ENCODE assay signal across 16 cellular contexts in genomic region chr4:119242417-119242816, GRCh38. TPM values are rescaled to one million over a fixed set of nuclear protein-coding genes. Genes with fewer than 3 reads are reported as not detected.
DNase-seq lines count a peak whose midpoint lies in the region; ATAC-seq and TF ChIP-seq lines count a peak whose summit lies in the region.
"Had no signal": no experiment of that assay in that cellular context is flagged by ENCODE, and none has a peak within 500 bp of the region (broad histone marks: within the 10 kb centered on the region; RNA-seq: fewer than 3 reads in every experiment).

No MANE protein-coding gene starts in this region.

- H3K36me3 ChIP-seq in neural progenitor cell = no peaks in the 10 kb centered on the region

- H3K9me3 Mint-ChIP-seq in HFFc6 (no peaks in the 10 kb centered on the region), chondrocyte (ENCODE audit: low read depth) (no peaks in the 10 kb centered on the region), neural progenitor cell (no peaks in the 10 kb centered on the region)
- H3K9me3 Mint-ChIP-seq: CD14-positive monocyte; CD8-positive, alpha-beta memory T cell; IgD-negative memory B cell had no signal

- H3K4me1 Mint-ChIP-seq in HFFc6 (ENCODE audit: low read depth) (peaks cover 54% of the 10 kb centered on the region), chondrocyte (ENCODE audit: low read depth) (peaks cover 25% of the 10 kb centered on the region), neural progenitor cell (peaks cover 7% of the 10 kb centered on the region)

- no peak overlapping the region; the same call in 1 of the 2 replicates for H3K4me3 Mint-ChIP-seq in HFFc6
- H3K4me3 Mint-ChIP-seq in chondrocyte (ENCODE audit: unreplicated experiment) = no peak overlapping the region
- no peak overlapping the region for H3K4me3 Mint-ChIP-seq in neural progenitor cell
- H3K4me3 Mint-ChIP-seq: CD14-positive monocyte; CD8-positive, alpha-beta memory T cell had no signal

- no peak for TF ChIP-seq CTCF in HFFc6 (IDR thresholded peaks at IDR 0.05)
- no peak for TF ChIP-seq CTCF in chondrocyte (IDR thresholded peaks at IDR 0.05)
- TF ChIP-seq CTCF in neural progenitor cell (IDR thresholded peaks at IDR 0.05) = no peak

- DNase-seq in HFFc6 (no peak), chondrocyte (ENCODE audit: low spot score) (no peak), neural progenitor cell (ENCODE audit: low spot score) (peak; percentile 26), erythroblast (lab: John Stamatoyannopoulos, UW) (no peak), NCI-H1092 (lab: John Stamatoyannopoulos, UW) (no peak)
- DNase-seq: CD8-positive, alpha-beta memory T cell; DMS53; GOT3; KG1 had no signal

- no peak overlapping the region for H3K4me2 ChIP-seq in neural progenitor cell
- H3K4me2 ChIP-seq: A549 had no signal

- H3K36me3 Mint-ChIP-seq in HFFc6 (ENCODE audit: low read depth) = peaks cover 66% of the 10 kb centered on the region
- H3K36me3 Mint-ChIP-seq in chondrocyte (ENCODE audit: low read depth) = peaks cover 17% of the 10 kb centered on the region
- H3K36me3 Mint-ChIP-seq in neural progenitor cell = no peaks in the 10 kb centered on the region
- H3K36me3 Mint-ChIP-seq: CD14-positive monocyte had no signal

- no peaks in the 10 kb centered on the region for H3K27me3 ChIP-seq in neural progenitor cell

- H3K27me3 Mint-ChIP-seq in HFFc6 (ENCODE audit: insufficient read depth) = peaks cover 1% of the 10 kb centered on the region
- H3K27me3 Mint-ChIP-seq in chondrocyte (ENCODE audit: low read depth) = no peaks in the 10 kb centered on the region
- no peaks in the 10 kb centered on the region for H3K27me3 Mint-ChIP-seq in neural progenitor cell (ENCODE audit: insufficient read depth, low read depth)
- H3K27me3 Mint-ChIP-seq: CD8-positive, alpha-beta memory T cell; IgD-negative memory B cell had no signal

- H3K79me2 ChIP-seq in neural progenitor cell (ENCODE audit: low read depth) = no peaks in the 10 kb centered on the region

- ATAC-seq in GM18873 (IDR thresholded peaks at IDR 0.05; ENCODE audit: low FRiP score, unreplicated experiment) (no peak), GM21619 (IDR thresholded peaks at IDR 0.05; ENCODE audit: unreplicated experiment) (no peak)
- ATAC-seq: A549, HCT116 had no signal

- no peak overlapping the region for H3K27ac ChIP-seq in neural progenitor cell
- H3K27ac ChIP-seq: A549, HL-60 had no signal

- no peaks in the 10 kb centered on the region for H4K20me1 ChIP-seq in neural progenitor cell (ENCODE audit: low read depth)

- H2AFZ ChIP-seq in neural progenitor cell (replicated peaks) = no peak overlapping the region

- H3K9ac ChIP-seq in neural progenitor cell = no peak overlapping the region

- H3K4me3 ChIP-seq in neural progenitor cell = no peak overlapping the region
- H3K4me3 ChIP-seq: A549 had no signal

- H3K27ac Mint-ChIP-seq in HFFc6 (peak overlapping the region; percentile 14; the same call in 1 of the 2 replicates), chondrocyte (ENCODE audit: unreplicated experiment) (peak overlapping the region; percentile 6), neural progenitor cell (no peak overlapping the region)
- H3K27ac Mint-ChIP-seq: CD14-positive monocyte, IgD-negative memory B cell had no signal

- H3K4me1 ChIP-seq in neural progenitor cell = peaks cover 19% of the 10 kb centered on the region

- no peak for TF ChIP-seq POLR2A in erythroblast (IDR thresholded peaks at IDR 0.05; ENCODE audit: low read length)

- no peaks in the 10 kb centered on the region for H3K9me3 ChIP-seq in neural progenitor cell (ENCODE audit: low read depth)
- H3K9me3 ChIP-seq: A549 had no signal

- no peaks in the 10 kb centered on the region for H3F3A ChIP-seq in neural progenitor cell (ENCODE audit: low read depth)

RNA-seq across cellular contexts. Expression of gene USP53, which starts 29.9 kb away (rescaled TPM):
- 100 to 1,000 TPM; 113 to 187 (median 120) TPM for total RNA-seq in HFFc6 (2021; fragmentation: NEBNext Ultra II Directional; extraction: Animal tissue kit (Norgen Biotek cat#: 25700))
- total RNA-seq in chondrocyte (20.0 to 22.3 TPM (median 20.0 TPM) in 3 replicates), neural progenitor cell (ENCODE audit: low replicate concordance) (14.6 and 38.7 TPM in 2 replicates)
